In the genomic region with DNA sequence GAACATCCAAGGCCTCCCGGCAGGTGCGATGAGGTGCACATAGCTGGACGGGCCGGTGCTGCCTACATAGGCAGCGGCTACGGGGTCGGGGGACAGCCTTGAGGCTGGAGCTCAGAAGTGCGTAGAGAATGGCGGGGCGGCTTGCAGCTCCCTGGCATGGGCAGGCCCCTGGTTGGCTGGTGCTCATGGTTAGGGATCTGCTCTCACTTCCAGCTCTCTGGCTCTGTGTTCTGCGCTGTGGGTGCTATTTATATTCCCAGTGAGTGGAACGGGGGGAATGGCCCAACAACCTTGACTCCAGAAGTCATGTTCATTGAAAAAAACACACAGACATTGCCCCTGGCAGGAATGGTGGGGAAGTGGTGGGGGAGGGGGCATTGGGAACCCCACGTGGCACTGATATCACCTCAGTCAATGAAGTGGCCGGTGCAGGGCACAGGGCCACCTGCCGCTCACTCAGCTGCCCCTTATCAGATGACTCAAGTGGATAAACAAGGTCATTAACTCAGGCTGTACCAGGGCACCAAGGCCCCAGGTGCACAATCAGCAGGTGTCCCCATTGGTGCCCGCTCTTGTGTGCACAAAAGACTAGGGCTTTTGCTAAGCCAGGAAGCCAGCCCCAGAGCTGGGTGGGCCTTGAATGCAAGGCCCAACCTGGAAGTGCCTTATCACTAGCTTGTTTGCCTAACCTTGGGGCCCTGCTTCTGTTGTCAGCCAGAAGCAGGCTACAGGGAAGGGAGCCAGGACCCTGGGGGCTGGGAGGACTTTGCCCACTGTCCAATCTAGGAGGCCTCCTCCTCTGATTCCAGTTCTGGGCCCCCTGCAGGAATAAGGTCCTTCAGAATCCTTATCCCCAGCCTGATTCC, we compare ENCODE assay signal across 1 cellular context.
TF ChIP-seq lines count a peak whose summit lies in the region.

A gene with protein sequence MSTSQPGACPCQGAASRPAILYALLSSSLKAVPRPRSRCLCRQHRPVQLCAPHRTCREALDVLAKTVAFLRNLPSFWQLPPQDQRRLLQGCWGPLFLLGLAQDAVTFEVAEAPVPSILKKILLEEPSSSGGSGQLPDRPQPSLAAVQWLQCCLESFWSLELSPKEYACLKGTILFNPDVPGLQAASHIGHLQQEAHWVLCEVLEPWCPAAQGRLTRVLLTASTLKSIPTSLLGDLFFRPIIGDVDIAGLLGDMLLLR (minus strand): TSS at position 222 of the 866 bp plus-strand sequence. CDS start 35 bp downstream, at position 187.

TF ChIP-seq in HepG2, 621 proteins besides CTCF, POLR2A, EP300 and RAD21 (continued from another document and continues in another):
- TF ChIP-seq YEATS2 (CRISPR knock-in tag; IDR thresholded peaks at IDR 0.05; ENCODE audit: borderline replicate concordance) (peak; percentile 74), MXD3 (CRISPR knock-in tag; IDR thresholded peaks at IDR 0.05) (peak; percentile 68; the same call in 1 of the 2 replicates), NFYB (CRISPR knock-in tag; IDR thresholded peaks at IDR 0.05) (peak; percentile 52), MTF2 (CRISPR knock-in tag; IDR thresholded peaks at IDR 0.05; ENCODE audit: borderline replicate concordance) (no peak), ATRX (CRISPR knock-in tag; IDR thresholded peaks at IDR 0.05; ENCODE audit: borderline replicate concordance) (no peak), SMYD3 (CRISPR knock-in tag; IDR thresholded peaks at IDR 0.05) (peak; percentile 26), ZFP36L1 (CRISPR knock-in tag; IDR thresholded peaks at IDR 0.05) (peak; percentile 43), LCORL (IDR thresholded peaks at IDR 0.05) (no peak), LCORL (CRISPR knock-in tag; IDR thresholded peaks at IDR 0.05) (peak; percentile 98), ESRRA (CRISPR knock-in tag; IDR thresholded peaks at IDR 0.05; ENCODE audit: low read depth) (peak; percentile 98), DMAP1 (CRISPR knock-in tag; IDR thresholded peaks at IDR 0.05) (peak; percentile 89; the same call in 1 of the 2 replicates), ZNF484 (CRISPR knock-in tag; IDR thresholded peaks at IDR 0.05; ENCODE audit: borderline replicate concordance, low read depth) (no peak), ZNF333 (CRISPR knock-in tag; IDR thresholded peaks at IDR 0.05; ENCODE audit: borderline replicate concordance) (0 out of 2 replicates have a peak, but pooled peaks have one; percentile 73), FOSL1 (CRISPR knock-in tag; IDR thresholded peaks at IDR 0.05; ENCODE audit: borderline replicate concordance) (peak; percentile 93), ZNF414 (CRISPR knock-in tag; IDR thresholded peaks at IDR 0.05) (peak; percentile 96), ZNF343 (CRISPR knock-in tag; IDR thresholded peaks at IDR 0.05) (peak; percentile 68; the same call in 1 of the 2 replicates), TCF7 (IDR thresholded peaks at IDR 0.05; ENCODE audit: low read depth) (peak; percentile 71), PRPF4 (IDR thresholded peaks at IDR 0.05; ENCODE audit: low read depth, low read length, poor library complexity, severe bottlenecking) (no peak), MLLT10 (CRISPR knock-in tag; IDR thresholded peaks at IDR 0.05) (peak; percentile 95), KDM4B (CRISPR knock-in tag; IDR thresholded peaks at IDR 0.05) (no peak; the same call in none of the 2 replicates), HOXA5 (CRISPR knock-in tag; IDR thresholded peaks at IDR 0.05) (peak; percentile 54; the same call in 1 of the 2 replicates), REXO4 (CRISPR knock-in tag; IDR thresholded peaks at IDR 0.05; ENCODE audit: borderline replicate concordance) (no peak), ZNF672 (CRISPR knock-in tag; IDR thresholded peaks at IDR 0.05) (peak; percentile 91), NFATC3 (CRISPR knock-in tag; IDR thresholded peaks at IDR 0.05) (0 out of 2 replicates have a peak, but pooled peaks have one; percentile 18), ATAD3A (CRISPR knock-in tag; IDR thresholded peaks at IDR 0.05) (no peak), CCAR2 (optimal IDR thresholded peaks at IDR 0.05; ENCODE audit: low read depth, low read length) (peak; percentile 85), ZNF234 (CRISPR knock-in tag; conservative IDR thresholded peaks at IDR 0.05) (0 out of 2 replicates have a peak, but pooled peaks have one; percentile 52), ZNF20 (CRISPR knock-in tag; IDR thresholded peaks at IDR 0.05) (peak; percentile 86; the same call in 1 of the 2 replicates), HNRNPLL (IDR thresholded peaks at IDR 0.05; ENCODE audit: low read depth, low read length, poor library complexity, severe bottlenecking) (peak; percentile 72), KLF15 (CRISPR knock-in tag; IDR thresholded peaks at IDR 0.05; ENCODE audit: borderline replicate concordance) (0 out of 2 replicates have a peak, but pooled peaks have one; percentile 29), EHMT2 (IDR thresholded peaks at IDR 0.05; ENCODE audit: borderline replicate concordance, low read depth, low read length) (no peak), MZF1 (CRISPR knock-in tag; IDR thresholded peaks at IDR 0.05; ENCODE audit: borderline replicate concordance) (peak; percentile 77; the same call in 1 of the 2 replicates), NR2F2 (IDR thresholded peaks at IDR 0.05; ENCODE audit: borderline replicate concordance, low read depth) (peak; percentile 91), ZNF839 (CRISPR knock-in tag; IDR thresholded peaks at IDR 0.05; ENCODE audit: borderline replicate concordance) (no peak), CBX5 (CRISPR knock-in tag; IDR thresholded peaks at IDR 0.05; ENCODE audit: borderline replicate concordance) (peak; percentile 97), SCMH1 (CRISPR knock-in tag; IDR thresholded peaks at IDR 0.05; ENCODE audit: borderline replicate concordance) (no peak), HIVEP1 (CRISPR knock-in tag; IDR thresholded peaks at IDR 0.05) (peak; percentile 98)
- TF ChIP-seq, protein P1, sequence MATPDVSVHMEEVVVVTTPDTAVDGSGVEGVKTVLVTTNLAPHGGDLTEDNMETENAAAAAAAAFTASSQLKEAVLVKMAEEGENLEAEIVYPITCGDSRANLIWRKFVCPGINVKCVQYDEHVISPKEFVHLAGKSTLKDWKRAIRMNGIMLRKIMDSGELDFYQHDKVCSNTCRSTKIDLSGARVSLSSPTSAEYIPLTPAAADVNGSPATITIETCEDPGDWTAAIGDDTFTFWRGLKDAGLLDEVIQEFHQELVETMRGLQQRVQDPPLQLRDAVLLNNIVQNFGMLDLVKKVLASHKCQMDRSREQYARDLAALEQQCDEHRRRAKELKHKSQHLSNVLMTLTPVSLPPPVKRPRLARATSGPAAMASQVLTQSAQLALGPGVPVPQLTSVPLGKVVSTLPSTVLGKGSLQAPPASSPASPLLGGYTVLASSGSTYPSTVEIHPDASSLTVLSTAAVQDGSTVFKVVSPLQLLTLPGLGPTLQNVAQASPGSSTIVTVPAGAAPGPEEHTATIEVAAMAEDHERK (CRISPR knock-in tag; IDR thresholded peaks at IDR 0.05; ENCODE audit: low read depth): no peak
- TF ChIP-seq, protein P2, sequence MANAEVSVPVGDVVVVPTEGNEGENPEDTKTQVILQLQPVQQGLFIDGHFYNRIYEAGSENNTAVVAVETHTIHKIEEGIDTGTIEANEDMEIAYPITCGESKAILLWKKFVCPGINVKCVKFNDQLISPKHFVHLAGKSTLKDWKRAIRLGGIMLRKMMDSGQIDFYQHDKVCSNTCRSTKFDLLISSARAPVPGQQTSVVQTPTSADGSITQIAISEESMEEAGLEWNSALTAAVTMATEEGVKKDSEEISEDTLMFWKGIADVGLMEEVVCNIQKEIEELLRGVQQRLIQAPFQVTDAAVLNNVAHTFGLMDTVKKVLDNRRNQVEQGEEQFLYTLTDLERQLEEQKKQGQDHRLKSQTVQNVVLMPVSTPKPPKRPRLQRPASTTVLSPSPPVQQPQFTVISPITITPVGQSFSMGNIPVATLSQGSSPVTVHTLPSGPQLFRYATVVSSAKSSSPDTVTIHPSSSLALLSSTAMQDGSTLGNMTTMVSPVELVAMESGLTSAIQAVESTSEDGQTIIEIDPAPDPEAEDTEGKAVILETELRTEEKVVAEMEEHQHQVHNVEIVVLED (CRISPR knock-in tag; IDR thresholded peaks at IDR 0.05; ENCODE audit: borderline replicate concordance): peak; percentile 70; the same call in 1 of the 2 replicates
- TF ChIP-seq, protein P3, sequence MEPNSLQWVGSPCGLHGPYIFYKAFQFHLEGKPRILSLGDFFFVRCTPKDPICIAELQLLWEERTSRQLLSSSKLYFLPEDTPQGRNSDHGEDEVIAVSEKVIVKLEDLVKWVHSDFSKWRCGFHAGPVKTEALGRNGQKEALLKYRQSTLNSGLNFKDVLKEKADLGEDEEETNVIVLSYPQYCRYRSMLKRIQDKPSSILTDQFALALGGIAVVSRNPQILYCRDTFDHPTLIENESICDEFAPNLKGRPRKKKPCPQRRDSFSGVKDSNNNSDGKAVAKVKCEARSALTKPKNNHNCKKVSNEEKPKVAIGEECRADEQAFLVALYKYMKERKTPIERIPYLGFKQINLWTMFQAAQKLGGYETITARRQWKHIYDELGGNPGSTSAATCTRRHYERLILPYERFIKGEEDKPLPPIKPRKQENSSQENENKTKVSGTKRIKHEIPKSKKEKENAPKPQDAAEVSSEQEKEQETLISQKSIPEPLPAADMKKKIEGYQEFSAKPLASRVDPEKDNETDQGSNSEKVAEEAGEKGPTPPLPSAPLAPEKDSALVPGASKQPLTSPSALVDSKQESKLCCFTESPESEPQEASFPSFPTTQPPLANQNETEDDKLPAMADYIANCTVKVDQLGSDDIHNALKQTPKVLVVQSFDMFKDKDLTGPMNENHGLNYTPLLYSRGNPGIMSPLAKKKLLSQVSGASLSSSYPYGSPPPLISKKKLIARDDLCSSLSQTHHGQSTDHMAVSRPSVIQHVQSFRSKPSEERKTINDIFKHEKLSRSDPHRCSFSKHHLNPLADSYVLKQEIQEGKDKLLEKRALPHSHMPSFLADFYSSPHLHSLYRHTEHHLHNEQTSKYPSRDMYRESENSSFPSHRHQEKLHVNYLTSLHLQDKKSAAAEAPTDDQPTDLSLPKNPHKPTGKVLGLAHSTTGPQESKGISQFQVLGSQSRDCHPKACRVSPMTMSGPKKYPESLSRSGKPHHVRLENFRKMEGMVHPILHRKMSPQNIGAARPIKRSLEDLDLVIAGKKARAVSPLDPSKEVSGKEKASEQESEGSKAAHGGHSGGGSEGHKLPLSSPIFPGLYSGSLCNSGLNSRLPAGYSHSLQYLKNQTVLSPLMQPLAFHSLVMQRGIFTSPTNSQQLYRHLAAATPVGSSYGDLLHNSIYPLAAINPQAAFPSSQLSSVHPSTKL (CRISPR knock-in tag; IDR thresholded peaks at IDR 0.05): peak; percentile 95
- TF ChIP-seq, protein P4, sequence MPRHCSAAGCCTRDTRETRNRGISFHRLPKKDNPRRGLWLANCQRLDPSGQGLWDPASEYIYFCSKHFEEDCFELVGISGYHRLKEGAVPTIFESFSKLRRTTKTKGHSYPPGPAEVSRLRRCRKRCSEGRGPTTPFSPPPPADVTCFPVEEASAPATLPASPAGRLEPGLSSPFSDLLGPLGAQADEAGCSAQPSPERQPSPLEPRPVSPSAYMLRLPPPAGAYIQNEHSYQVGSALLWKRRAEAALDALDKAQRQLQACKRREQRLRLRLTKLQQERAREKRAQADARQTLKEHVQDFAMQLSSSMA (CRISPR knock-in tag; IDR thresholded peaks at IDR 0.05): no peak; the same call in 1 of the 2 replicates
- TF ChIP-seq, protein P5, sequence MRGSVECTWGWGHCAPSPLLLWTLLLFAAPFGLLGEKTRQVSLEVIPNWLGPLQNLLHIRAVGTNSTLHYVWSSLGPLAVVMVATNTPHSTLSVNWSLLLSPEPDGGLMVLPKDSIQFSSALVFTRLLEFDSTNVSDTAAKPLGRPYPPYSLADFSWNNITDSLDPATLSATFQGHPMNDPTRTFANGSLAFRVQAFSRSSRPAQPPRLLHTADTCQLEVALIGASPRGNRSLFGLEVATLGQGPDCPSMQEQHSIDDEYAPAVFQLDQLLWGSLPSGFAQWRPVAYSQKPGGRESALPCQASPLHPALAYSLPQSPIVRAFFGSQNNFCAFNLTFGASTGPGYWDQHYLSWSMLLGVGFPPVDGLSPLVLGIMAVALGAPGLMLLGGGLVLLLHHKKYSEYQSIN (CRISPR knock-in tag; IDR thresholded peaks at IDR 0.05; ENCODE audit: borderline replicate concordance): no peak; the same call in 1 of the 2 replicates
- TF ChIP-seq, protein P6, sequence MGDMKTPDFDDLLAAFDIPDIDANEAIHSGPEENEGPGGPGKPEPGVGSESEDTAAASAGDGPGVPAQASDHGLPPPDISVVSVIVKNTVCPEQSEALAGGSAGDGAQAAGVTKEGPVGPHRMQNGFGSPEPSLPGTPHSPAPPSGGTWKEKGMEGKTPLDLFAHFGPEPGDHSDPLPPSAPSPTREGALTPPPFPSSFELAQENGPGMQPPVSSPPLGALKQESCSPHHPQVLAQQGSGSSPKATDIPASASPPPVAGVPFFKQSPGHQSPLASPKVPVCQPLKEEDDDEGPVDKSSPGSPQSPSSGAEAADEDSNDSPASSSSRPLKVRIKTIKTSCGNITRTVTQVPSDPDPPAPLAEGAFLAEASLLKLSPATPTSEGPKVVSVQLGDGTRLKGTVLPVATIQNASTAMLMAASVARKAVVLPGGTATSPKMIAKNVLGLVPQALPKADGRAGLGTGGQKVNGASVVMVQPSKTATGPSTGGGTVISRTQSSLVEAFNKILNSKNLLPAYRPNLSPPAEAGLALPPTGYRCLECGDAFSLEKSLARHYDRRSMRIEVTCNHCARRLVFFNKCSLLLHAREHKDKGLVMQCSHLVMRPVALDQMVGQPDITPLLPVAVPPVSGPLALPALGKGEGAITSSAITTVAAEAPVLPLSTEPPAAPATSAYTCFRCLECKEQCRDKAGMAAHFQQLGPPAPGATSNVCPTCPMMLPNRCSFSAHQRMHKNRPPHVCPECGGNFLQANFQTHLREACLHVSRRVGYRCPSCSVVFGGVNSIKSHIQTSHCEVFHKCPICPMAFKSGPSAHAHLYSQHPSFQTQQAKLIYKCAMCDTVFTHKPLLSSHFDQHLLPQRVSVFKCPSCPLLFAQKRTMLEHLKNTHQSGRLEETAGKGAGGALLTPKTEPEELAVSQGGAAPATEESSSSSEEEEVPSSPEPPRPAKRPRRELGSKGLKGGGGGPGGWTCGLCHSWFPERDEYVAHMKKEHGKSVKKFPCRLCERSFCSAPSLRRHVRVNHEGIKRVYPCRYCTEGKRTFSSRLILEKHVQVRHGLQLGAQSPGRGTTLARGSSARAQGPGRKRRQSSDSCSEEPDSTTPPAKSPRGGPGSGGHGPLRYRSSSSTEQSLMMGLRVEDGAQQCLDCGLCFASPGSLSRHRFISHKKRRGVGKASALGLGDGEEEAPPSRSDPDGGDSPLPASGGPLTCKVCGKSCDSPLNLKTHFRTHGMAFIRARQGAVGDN (CRISPR knock-in tag; IDR thresholded peaks at IDR 0.05): peak; percentile 97
